Comparison of ENCODE assay signal across 2 cellular contexts in the genomic region with DNA sequence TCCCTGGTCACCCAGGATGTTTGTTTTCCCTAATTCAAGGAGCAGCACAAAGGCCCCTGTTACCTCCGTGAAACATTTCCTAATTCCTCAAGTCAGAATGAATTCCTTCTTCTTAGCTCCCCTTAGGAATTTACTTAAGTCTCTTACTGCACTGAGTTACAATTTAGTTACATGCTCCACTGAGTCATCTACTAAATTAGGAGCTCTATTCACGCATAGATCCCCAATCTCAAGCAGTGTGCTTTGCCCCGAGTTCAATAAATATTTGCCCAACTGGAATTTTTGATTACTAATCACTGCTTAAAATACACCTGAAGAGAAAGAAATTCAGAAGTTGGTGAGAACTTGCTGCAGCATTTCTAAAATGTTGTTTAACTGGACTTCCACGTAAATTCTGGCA.
TF ChIP-seq lines count a peak whose summit lies in the region.

No MANE protein-coding gene starts in this region.

TF ChIP-seq in GM23338, 12 proteins besides CTCF, POLR2A, EP300 and RAD21 (continued from another document):
- TF ChIP-seq, protein P1, sequence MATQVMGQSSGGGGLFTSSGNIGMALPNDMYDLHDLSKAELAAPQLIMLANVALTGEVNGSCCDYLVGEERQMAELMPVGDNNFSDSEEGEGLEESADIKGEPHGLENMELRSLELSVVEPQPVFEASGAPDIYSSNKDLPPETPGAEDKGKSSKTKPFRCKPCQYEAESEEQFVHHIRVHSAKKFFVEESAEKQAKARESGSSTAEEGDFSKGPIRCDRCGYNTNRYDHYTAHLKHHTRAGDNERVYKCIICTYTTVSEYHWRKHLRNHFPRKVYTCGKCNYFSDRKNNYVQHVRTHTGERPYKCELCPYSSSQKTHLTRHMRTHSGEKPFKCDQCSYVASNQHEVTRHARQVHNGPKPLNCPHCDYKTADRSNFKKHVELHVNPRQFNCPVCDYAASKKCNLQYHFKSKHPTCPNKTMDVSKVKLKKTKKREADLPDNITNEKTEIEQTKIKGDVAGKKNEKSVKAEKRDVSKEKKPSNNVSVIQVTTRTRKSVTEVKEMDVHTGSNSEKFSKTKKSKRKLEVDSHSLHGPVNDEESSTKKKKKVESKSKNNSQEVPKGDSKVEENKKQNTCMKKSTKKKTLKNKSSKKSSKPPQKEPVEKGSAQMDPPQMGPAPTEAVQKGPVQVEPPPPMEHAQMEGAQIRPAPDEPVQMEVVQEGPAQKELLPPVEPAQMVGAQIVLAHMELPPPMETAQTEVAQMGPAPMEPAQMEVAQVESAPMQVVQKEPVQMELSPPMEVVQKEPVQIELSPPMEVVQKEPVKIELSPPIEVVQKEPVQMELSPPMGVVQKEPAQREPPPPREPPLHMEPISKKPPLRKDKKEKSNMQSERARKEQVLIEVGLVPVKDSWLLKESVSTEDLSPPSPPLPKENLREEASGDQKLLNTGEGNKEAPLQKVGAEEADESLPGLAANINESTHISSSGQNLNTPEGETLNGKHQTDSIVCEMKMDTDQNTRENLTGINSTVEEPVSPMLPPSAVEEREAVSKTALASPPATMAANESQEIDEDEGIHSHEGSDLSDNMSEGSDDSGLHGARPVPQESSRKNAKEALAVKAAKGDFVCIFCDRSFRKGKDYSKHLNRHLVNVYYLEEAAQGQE (IDR thresholded peaks at IDR 0.05; ENCODE audit: unreplicated experiment) = no peak
- TF ChIP-seq EZH2phosphoT487 (IDR thresholded peaks at IDR 0.05; ENCODE audit: unreplicated experiment) (no peak), ZNF331 (CRISPR knock-in tag; IDR thresholded peaks at IDR 0.05; ENCODE audit: low read depth) (no peak), STAT1 (IDR thresholded peaks at IDR 0.05; ENCODE audit: unreplicated experiment) (no peak), NANOG (IDR thresholded peaks at IDR 0.05; ENCODE audit: borderline replicate concordance) (no peak), POLR2AphosphoS5 (IDR thresholded peaks at IDR 0.05; ENCODE audit: low read depth) (no peak), ZNF114 (CRISPR knock-in tag; IDR thresholded peaks at IDR 0.05) (no peak)
- TF ChIP-seq, protein P2, sequence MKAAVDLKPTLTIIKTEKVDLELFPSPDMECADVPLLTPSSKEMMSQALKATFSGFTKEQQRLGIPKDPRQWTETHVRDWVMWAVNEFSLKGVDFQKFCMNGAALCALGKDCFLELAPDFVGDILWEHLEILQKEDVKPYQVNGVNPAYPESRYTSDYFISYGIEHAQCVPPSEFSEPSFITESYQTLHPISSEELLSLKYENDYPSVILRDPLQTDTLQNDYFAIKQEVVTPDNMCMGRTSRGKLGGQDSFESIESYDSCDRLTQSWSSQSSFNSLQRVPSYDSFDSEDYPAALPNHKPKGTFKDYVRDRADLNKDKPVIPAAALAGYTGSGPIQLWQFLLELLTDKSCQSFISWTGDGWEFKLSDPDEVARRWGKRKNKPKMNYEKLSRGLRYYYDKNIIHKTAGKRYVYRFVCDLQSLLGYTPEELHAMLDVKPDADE (IDR thresholded peaks at IDR 0.05) = no peak
- TF ChIP-seq, protein P3, sequence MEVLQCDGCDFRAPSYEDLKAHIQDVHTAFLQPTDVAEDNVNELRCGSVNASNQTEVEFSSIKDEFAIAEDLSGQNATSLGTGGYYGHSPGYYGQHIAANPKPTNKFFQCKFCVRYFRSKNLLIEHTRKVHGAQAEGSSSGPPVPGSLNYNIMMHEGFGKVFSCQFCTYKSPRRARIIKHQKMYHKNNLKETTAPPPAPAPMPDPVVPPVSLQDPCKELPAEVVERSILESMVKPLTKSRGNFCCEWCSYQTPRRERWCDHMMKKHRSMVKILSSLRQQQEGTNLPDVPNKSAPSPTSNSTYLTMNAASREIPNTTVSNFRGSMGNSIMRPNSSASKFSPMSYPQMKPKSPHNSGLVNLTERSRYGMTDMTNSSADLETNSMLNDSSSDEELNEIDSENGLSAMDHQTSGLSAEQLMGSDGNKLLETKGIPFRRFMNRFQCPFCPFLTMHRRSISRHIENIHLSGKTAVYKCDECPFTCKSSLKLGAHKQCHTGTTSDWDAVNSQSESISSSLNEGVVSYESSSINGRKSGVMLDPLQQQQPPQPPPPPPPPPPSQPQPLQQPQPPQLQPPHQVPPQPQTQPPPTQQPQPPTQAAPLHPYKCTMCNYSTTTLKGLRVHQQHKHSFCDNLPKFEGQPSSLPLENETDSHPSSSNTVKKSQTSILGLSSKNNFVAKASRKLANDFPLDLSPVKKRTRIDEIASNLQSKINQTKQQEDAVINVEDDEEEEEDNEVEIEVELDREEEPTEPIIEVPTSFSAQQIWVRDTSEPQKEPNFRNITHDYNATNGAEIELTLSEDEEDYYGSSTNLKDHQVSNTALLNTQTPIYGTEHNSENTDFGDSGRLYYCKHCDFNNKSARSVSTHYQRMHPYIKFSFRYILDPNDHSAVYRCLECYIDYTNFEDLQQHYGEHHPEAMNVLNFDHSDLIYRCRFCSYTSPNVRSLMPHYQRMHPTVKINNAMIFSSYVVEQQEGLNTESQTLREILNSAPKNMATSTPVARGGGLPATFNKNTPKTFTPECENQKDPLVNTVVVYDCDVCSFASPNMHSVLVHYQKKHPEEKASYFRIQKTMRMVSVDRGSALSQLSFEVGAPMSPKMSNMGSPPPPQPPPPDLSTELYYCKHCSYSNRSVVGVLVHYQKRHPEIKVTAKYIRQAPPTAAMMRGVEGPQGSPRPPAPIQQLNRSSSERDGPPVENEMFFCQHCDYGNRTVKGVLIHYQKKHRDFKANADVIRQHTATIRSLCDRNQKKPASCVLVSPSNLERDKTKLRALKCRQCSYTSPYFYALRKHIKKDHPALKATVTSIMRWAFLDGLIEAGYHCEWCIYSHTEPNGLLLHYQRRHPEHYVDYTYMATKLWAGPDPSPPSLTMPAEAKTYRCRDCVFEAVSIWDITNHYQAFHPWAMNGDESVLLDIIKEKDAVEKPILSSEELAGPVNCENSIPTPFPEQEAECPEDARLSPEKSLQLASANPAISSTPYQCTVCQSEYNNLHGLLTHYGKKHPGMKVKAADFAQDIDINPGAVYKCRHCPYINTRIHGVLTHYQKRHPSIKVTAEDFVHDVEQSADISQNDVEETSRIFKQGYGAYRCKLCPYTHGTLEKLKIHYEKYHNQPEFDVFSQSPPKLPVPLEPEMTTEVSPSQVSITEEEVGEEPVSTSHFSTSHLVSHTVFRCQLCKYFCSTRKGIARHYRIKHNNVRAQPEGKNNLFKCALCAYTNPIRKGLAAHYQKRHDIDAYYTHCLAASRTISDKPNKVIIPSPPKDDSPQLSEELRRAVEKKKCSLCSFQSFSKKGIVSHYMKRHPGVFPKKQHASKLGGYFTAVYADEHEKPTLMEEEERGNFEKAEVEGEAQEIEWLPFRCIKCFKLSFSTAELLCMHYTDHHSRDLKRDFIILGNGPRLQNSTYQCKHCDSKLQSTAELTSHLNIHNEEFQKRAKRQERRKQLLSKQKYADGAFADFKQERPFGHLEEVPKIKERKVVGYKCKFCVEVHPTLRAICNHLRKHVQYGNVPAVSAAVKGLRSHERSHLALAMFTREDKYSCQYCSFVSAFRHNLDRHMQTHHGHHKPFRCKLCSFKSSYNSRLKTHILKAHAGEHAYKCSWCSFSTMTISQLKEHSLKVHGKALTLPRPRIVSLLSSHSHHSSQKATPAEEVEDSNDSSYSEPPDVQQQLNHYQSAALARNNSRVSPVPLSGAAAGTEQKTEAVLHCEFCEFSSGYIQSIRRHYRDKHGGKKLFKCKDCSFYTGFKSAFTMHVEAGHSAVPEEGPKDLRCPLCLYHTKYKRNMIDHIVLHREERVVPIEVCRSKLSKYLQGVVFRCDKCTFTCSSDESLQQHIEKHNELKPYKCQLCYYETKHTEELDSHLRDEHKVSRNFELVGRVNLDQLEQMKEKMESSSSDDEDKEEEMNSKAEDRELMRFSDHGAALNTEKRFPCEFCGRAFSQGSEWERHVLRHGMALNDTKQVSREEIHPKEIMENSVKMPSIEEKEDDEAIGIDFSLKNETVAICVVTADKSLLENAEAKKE (CRISPR knock-in tag; IDR thresholded peaks at IDR 0.05) = no peak

TF ChIP-seq in K562, 482 proteins besides CTCF, POLR2A, EP300 and RAD21 (continued from another document and continues in another):
- TF ChIP-seq SNIP1 (IDR thresholded peaks at IDR 0.05; ENCODE audit: low read depth) (no peak), HDAC6 (IDR thresholded peaks at IDR 0.05; ENCODE audit: low read depth, low read length) (no peak), ZNF3 (CRISPR knock-in tag; IDR thresholded peaks at IDR 0.05) (no peak), ELF2 (CRISPR knock-in tag; IDR thresholded peaks at IDR 0.05) (no peak), FOXA1 (IDR thresholded peaks at IDR 0.05; ENCODE audit: borderline replicate concordance) (no peak), POLR2G (IDR thresholded peaks at IDR 0.05; ENCODE audit: low read depth, low read length) (no peak), CBFA2T3 (IDR thresholded peaks at IDR 0.05) (no peak), DDX20 (tag; IDR thresholded peaks at IDR 0.05; ENCODE audit: low read depth) (no peak), ZEB2 (IDR thresholded peaks at IDR 0.05) (no peak)
- TF ChIP-seq, protein P4, sequence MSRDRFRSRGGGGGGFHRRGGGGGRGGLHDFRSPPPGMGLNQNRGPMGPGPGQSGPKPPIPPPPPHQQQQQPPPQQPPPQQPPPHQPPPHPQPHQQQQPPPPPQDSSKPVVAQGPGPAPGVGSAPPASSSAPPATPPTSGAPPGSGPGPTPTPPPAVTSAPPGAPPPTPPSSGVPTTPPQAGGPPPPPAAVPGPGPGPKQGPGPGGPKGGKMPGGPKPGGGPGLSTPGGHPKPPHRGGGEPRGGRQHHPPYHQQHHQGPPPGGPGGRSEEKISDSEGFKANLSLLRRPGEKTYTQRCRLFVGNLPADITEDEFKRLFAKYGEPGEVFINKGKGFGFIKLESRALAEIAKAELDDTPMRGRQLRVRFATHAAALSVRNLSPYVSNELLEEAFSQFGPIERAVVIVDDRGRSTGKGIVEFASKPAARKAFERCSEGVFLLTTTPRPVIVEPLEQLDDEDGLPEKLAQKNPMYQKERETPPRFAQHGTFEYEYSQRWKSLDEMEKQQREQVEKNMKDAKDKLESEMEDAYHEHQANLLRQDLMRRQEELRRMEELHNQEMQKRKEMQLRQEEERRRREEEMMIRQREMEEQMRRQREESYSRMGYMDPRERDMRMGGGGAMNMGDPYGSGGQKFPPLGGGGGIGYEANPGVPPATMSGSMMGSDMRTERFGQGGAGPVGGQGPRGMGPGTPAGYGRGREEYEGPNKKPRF (IDR thresholded peaks at IDR 0.05; ENCODE audit: low read depth, low read length) = no peak
- TF ChIP-seq, protein P5, sequence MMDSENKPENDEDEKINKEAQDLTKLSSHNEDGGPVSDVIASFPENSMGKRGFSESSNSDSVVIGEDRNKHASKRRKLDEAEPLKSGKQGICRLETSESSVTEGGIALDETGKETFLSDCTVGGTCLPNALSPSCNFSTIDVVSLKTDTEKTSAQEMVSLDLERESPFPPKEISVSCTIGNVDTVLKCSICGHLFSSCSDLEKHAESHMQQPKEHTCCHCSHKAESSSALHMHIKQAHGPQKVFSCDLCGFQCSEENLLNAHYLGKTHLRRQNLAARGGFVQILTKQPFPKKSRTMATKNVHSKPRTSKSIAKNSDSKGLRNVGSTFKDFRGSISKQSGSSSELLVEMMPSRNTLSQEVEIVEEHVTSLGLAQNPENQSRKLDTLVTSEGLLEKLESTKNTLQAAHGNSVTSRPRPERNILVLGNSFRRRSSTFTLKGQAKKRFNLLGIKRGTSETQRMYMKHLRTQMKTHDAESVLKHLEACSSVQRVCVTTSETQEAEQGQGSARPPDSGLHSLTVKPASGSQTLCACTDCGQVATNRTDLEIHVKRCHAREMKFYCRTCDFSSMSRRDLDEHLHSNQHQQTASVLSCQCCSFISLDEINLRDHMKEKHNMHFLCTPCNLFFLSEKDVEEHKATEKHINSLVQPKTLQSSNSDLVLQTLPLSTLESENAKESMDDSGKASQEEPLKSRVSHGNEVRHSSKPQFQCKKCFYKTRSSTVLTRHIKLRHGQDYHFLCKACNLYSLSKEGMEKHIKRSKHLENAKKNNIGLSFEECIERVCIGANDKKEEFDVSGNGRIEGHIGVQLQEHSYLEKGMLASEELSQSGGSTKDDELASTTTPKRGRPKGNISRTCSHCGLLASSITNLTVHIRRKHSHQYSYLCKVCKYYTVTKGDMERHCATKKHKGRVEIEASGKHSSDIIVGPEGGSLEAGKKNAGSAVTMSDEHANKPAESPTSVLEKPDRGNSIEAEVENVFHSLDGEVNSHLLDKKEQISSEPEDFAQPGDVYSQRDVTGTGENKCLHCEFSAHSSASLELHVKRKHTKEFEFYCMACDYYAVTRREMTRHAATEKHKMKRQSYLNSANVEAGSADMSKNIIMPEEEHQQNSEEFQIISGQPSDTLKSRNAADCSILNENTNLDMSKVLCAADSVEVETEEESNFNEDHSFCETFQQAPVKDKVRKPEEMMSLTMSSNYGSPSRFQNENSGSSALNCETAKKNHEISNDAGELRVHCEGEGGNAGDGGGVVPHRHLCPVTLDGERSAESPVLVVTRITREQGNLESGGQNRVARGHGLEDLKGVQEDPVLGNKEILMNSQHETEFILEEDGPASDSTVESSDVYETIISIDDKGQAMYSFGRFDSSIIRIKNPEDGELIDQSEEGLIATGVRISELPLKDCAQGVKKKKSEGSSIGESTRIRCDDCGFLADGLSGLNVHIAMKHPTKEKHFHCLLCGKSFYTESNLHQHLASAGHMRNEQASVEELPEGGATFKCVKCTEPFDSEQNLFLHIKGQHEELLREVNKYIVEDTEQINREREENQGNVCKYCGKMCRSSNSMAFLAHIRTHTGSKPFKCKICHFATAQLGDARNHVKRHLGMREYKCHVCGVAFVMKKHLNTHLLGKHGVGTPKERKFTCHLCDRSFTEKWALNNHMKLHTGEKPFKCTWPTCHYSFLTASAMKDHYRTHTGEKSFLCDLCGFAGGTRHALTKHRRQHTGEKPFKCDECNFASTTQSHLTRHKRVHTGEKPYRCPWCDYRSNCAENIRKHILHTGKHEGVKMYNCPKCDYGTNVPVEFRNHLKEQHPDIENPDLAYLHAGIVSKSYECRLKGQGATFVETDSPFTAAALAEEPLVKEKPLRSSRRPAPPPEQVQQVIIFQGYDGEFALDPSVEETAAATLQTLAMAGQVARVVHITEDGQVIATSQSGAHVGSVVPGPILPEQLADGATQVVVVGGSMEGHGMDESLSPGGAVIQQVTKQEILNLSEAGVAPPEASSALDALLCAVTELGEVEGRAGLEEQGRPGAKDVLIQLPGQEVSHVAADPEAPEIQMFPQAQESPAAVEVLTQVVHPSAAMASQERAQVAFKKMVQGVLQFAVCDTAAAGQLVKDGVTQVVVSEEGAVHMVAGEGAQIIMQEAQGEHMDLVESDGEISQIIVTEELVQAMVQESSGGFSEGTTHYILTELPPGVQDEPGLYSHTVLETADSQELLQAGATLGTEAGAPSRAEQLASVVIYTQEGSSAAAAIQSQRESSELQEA (IDR thresholded peaks at IDR 0.05; ENCODE audit: low read depth) = no peak
- TF ChIP-seq, protein P6, sequence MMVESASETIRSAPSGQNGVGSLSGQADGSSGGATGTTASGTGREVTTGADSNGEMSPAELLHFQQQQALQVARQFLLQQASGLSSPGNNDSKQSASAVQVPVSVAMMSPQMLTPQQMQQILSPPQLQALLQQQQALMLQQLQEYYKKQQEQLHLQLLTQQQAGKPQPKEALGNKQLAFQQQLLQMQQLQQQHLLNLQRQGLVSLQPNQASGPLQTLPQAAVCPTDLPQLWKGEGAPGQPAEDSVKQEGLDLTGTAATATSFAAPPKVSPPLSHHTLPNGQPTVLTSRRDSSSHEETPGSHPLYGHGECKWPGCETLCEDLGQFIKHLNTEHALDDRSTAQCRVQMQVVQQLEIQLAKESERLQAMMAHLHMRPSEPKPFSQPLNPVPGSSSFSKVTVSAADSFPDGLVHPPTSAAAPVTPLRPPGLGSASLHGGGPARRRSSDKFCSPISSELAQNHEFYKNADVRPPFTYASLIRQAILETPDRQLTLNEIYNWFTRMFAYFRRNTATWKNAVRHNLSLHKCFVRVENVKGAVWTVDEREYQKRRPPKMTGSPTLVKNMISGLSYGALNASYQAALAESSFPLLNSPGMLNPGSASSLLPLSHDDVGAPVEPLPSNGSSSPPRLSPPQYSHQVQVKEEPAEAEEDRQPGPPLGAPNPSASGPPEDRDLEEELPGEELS (CRISPR knock-in tag; IDR thresholded peaks at IDR 0.05; ENCODE audit: borderline replicate concordance) = no peak
